In genomic region chr4:138845664-138846063, GRCh38 we compare ENCODE assay signal across 17 cellular contexts.
DNase-seq lines count a peak whose midpoint lies in the region; ATAC-seq, FAIRE-seq and TF ChIP-seq lines count a peak whose summit lies in the region.
"Had no signal": no experiment of that assay in that cellular context is flagged by ENCODE, and none has a peak within 500 bp of the region (broad histone marks: within the 10 kb centered on the region; RNA-seq: fewer than 3 reads in every experiment).

No MANE protein-coding gene starts in this region.

- peaks cover 9% of the 10 kb centered on the region; the same call in 1 of the 3 replicates for H3K4me1 Mint-ChIP-seq in GM23338
- peaks cover 11% of the 10 kb centered on the region for H3K4me1 Mint-ChIP-seq in endodermal cell
- H3K4me1 Mint-ChIP-seq in nephron progenitor cell, result peaks cover 34% of the 10 kb centered on the region
- H3K4me1 Mint-ChIP-seq: CD14-positive monocyte; CD4-positive, alpha-beta memory T cell had no signal

- no peak overlapping the region for H3K9ac ChIP-seq in endodermal cell (ENCODE audit: extremely low read depth, low read length, poor library complexity, severe bottlenecking)
- H3K9ac ChIP-seq: BLaER1 had no signal

- H3K9me2 ChIP-seq in GM23338 (ENCODE audit: insufficient read depth), result no peaks in the 10 kb centered on the region

- no peaks in the 10 kb centered on the region for H3K9me3 ChIP-seq in SJCRH30 (replicated peaks)
- H3K9me3 ChIP-seq in endodermal cell (ENCODE audit: control insufficient read depth, low read length), result no peaks in the 10 kb centered on the region
- H3K9me3 ChIP-seq: BLaER1 had no signal

- peak; percentile 29; the same call in 1 of the 3 replicates for ATAC-seq in GM23338

- WGBS in endodermal cell (ENCODE audit: insufficient coverage in 1 of 2, insufficient read length in 1 of 2), 2 experiments, result 90 to 98% methylated on average over 7 to 9 of the region's 9 CpGs

- H3K36me3 ChIP-seq in GM23338 (ENCODE audit: insufficient read depth) (no peaks in the 10 kb centered on the region), SJCRH30 (no peaks in the 10 kb centered on the region), endodermal cell (ENCODE audit: control insufficient read depth, insufficient read depth, low read length) (no peaks in the 10 kb centered on the region)
- H3K36me3 ChIP-seq: BLaER1 had no signal

- no peak overlapping the region for H3K4me3 Mint-ChIP-seq in GM23338
- no peak overlapping the region for H3K4me3 Mint-ChIP-seq in endodermal cell
- no peak overlapping the region for H3K4me3 Mint-ChIP-seq in nephron progenitor cell
- H3K4me3 Mint-ChIP-seq: CD14-positive monocyte; CD4-positive, alpha-beta memory T cell; H9 had no signal

- FAIRE-seq in RCC 7860 (lab: Jason Lieb, UNC), result no peak
- FAIRE-seq: H1 had no signal

- peak overlapping the region; percentile 84 for H2AFZ ChIP-seq in GM23338

- H3K9me3 Mint-ChIP-seq in GM23338 (no peaks in the 10 kb centered on the region; the same call in 2 of the 3 replicates), endodermal cell (no peaks in the 10 kb centered on the region), nephron progenitor cell (no peaks in the 10 kb centered on the region)
- H3K9me3 Mint-ChIP-seq: CD4-positive, alpha-beta memory T cell; H9 had no signal

- H3K4me2 ChIP-seq in GM23338, result no peak overlapping the region
- H3K4me2 ChIP-seq: BLaER1 had no signal

- H3K79me2 ChIP-seq in GM23338 (replicated peaks; ENCODE audit: insufficient read depth), result no peaks in the 10 kb centered on the region

- H3K27me3 ChIP-seq in GM23338 (ENCODE audit: insufficient read depth), result no peaks in the 10 kb centered on the region
- no peaks in the 10 kb centered on the region for H3K27me3 ChIP-seq in SJCRH30
- H3K27me3 ChIP-seq in endodermal cell (ENCODE audit: control insufficient read depth, insufficient read depth, low read length, poor library complexity, severe bottlenecking), result no peaks in the 10 kb centered on the region
- H3K27me3 ChIP-seq: BLaER1 had no signal

- TF ChIP-seq CTCF in GM23338 (conservative IDR thresholded peaks at IDR 0.05; ENCODE audit: low read depth in 2 of 2) (no peak), endodermal cell (conservative IDR thresholded peaks at IDR 0.05) (no peak), nephron progenitor cell (IDR thresholded peaks at IDR 0.05) (no peak)

- H3K27me3 Mint-ChIP-seq in GM23338 (ENCODE audit: insufficient read depth, low read depth, poor library complexity) (no peaks in the 10 kb centered on the region), endodermal cell (ENCODE audit: insufficient read depth) (peaks cover 2% of the 10 kb centered on the region), nephron progenitor cell (ENCODE audit: low read depth, poor library complexity) (peaks cover 3% of the 10 kb centered on the region)

- H3K27ac ChIP-seq in GM23338 (ENCODE audit: low read depth) (no peak overlapping the region), SJCRH30 (peak overlapping the region; percentile 33; the same call in 1 of the 2 replicates), endodermal cell (ENCODE audit: low read depth, low read length) (no peak overlapping the region)
- H3K27ac ChIP-seq: BLaER1, HL-60 had no signal

- H3F3A ChIP-seq in GM23338 (replicated peaks; ENCODE audit: low read depth), result no peaks in the 10 kb centered on the region

- no peak overlapping the region for H3K4me3 ChIP-seq in GM23338
- H3K4me3 ChIP-seq in SJCRH30, result peak overlapping the region; percentile 18
- no peak overlapping the region for H3K4me3 ChIP-seq in endodermal cell (ENCODE audit: low read length)
- H3K4me3 ChIP-seq: BLaER1 had no signal

- DNase-seq in GM23338 (ENCODE audit: low spot score), result no peak
- DNase-seq in SJCRH30, result no peak
- DNase-seq in endodermal cell, result peak; percentile 35
- DNase-seq in nephron progenitor cell, result no peak
- DNase-seq in RCC 7860 (ENCODE audit: low spot score), result no peak
- no peak for DNase-seq in OCI-M2 (lab: John Stamatoyannopoulos, UW; ENCODE audit: unreplicated experiment)
- DNase-seq in DMS114 treated with DMSO at 0.1 percent for 48 hours (lab: John Stamatoyannopoulos, UW; ENCODE audit: unreplicated experiment), result no peak
- no peak for DNase-seq in activated effector memory CD4-positive, alpha-beta T cell treated with Interleukin-2 at 50 U/mL for 16 hours
- DNase-seq: 8988T; CD4-positive, alpha-beta memory T cell; DMS79 treated with DMSO at 0.1 percent for 48 hours; GF-D8; H9 had no signal

- H3K36me3 Mint-ChIP-seq in GM23338 (ENCODE audit: low read depth) (no peaks in the 10 kb centered on the region; the same call in 2 of the 3 replicates), endodermal cell (ENCODE audit: low read depth) (no peaks in the 10 kb centered on the region), nephron progenitor cell (ENCODE audit: low read depth) (no peaks in the 10 kb centered on the region)
- H3K36me3 Mint-ChIP-seq: CD14-positive monocyte; CD4-positive, alpha-beta memory T cell had no signal

- H3K27ac Mint-ChIP-seq in GM23338 (no peak overlapping the region), endodermal cell (no peak overlapping the region), nephron progenitor cell (peak overlapping the region; percentile 50)
- H3K27ac Mint-ChIP-seq: CD4-positive, alpha-beta memory T cell had no signal

- H4K20me1 ChIP-seq in GM23338 (replicated peaks; ENCODE audit: insufficient read depth), result no peaks in the 10 kb centered on the region
- H4K20me1 ChIP-seq: BLaER1 had no signal

- H3K4me1 ChIP-seq in GM23338 (ENCODE audit: insufficient read depth) (no peaks in the 10 kb centered on the region), SJCRH30 (peaks cover 6% of the 10 kb centered on the region), endodermal cell (ENCODE audit: control insufficient read depth, insufficient read depth, low read length) (no peaks in the 10 kb centered on the region)
- H3K4me1 ChIP-seq: BLaER1 had no signal

TF ChIP-seq in GM23338, 12 proteins besides CTCF, POLR2A, EP300 and RAD21 (continues in another document):
- TF ChIP-seq NANOG (IDR thresholded peaks at IDR 0.05; ENCODE audit: borderline replicate concordance) (no peak), ETS1 (IDR thresholded peaks at IDR 0.05) (no peak)
